ENCODE assay signal across 8 cellular contexts in the genomic region with DNA sequence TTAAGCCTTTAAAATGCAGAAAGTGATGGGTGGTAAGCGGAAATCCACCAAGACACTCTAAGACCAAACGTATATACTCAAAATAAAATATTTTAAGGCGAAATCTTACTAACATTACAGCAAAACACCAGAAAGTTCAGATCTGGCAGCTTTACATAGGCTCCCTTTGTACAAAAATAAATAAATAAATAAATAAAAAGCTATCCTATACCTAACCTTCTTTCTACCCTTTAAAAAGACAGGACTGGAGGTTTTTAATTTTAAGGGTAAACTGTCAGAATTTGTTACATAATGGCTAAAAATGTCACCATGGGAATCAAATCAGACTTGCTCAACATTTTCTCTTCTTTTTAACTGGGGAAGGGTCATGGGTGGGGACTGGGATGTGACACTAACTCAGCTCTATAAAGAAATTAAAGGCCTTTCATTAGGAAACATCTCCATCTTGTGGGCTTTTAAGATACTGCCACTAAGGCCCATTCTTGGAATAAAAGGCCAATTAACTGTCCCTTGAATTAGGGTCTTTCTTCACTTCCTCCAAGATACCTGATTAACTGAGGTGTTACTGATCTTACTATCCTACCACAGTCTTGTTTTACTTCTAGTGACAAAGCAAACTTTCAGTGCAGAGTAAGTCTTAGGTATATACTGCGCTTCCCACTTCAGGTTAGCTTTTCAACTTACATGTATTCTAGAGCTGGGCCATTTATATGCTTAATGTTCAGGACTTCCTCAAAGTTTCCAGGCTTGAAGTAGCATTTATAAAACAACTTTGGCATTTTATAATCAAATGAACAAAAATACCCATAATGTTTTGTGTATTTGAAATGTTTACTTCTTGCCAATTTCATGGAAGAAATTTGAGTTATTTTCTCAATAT. TPM values are rescaled to one million over a fixed set of nuclear protein-coding genes. Genes with fewer than 3 reads are reported as not detected.
DNase-seq lines count a peak whose midpoint lies in the region; ATAC-seq and TF ChIP-seq lines count a peak whose summit lies in the region.

No MANE protein-coding gene starts in this region.

- H3K4me1 ChIP-seq in BE2C (no peaks in the 10 kb centered on the region; the same call in 1 of the 2 replicates), SK-N-SH (ENCODE audit: control insufficient read depth in 1 of 2, insufficient read depth in 2 of 2, low read depth in 1 of 2, low read length in 1 of 2) (peaks cover 2 to 12% of the 10 kb centered on the region in 2 experiments; a peak in 3 of 4 replicates)

- DNase-seq in BE2C = no peak
- DNase-seq in SK-N-SH = peak; percentile 30
- DNase-seq in epithelial cell of esophagus (ENCODE audit: low read depth) = peak; percentile 30
- no peak for DNase-seq in natural killer cell
- no peak for DNase-seq in NCI-H2029 treated with DMSO at 0.1 percent for 48 hours (lab: John Stamatoyannopoulos, UW)

- H2AFZ ChIP-seq in SK-N-SH (ENCODE audit: low read depth) = no peak overlapping the region

- no peak overlapping the region for H3K9ac ChIP-seq in SK-N-SH

- CTCF ChIA-PET in SK-N-SH (lab: Yijun Ruan, JAX) = interaction anchor here (0.5 to 3.1 kb wide), 12 partner anchors 8 to 670 kb away, joined by 3 to 12 read pairs (median 4); no protein-coding TSS in a partner anchor

- no peaks in the 10 kb centered on the region for H3K9me2 ChIP-seq in SK-N-SH

- H3K9me3 Mint-ChIP-seq in natural killer cell = no peaks in the 10 kb centered on the region

- whole genome bisulfite sequencing in SK-N-SH (ENCODE audit: low lambda C conversion rate) = 94% methylated on average over 4 of the region's 4 CpGs

- H3F3A ChIP-seq in SK-N-SH (replicated peaks; ENCODE audit: insufficient read depth) = peaks cover 36% of the 10 kb centered on the region

- peaks cover 54% of the 10 kb centered on the region for H3K36me3 ChIP-seq in BE2C
- H3K36me3 ChIP-seq in SK-N-SH (replicated peaks in 1 of 2; ENCODE audit: control insufficient read depth in 1 of 2, insufficient read depth in 2 of 2, low read length in 1 of 2) = peaks cover 40 to 56% of the 10 kb centered on the region in 2 experiments

- no peak for TF ChIP-seq EP300 in SK-N-SH (IDR thresholded peaks at IDR 0.05; ENCODE audit: borderline replicate concordance in 1 of 2, low read depth in 1 of 2, low read length in 1 of 2)

- H3K4me2 ChIP-seq in SK-N-SH = no peak overlapping the region

- no peak overlapping the region for H3K4me3 ChIP-seq in BE2C (ENCODE audit: low read depth, low read length)
- H3K4me3 ChIP-seq in SK-N-SH (ENCODE audit: low read depth in 2 of 2, low read length in 1 of 2) = no peak overlapping the region
- H3K4me3 ChIP-seq in epithelial cell of esophagus (ENCODE audit: low read length) = no peak overlapping the region

- H3K27me3 Mint-ChIP-seq in natural killer cell (ENCODE audit: low read depth in 2 of 2) = no peaks in the 10 kb centered on the region

- TF ChIP-seq CTCF in BE2C (IDR thresholded peaks at IDR 0.05; ENCODE audit: low read depth, low read length) = peak; percentile 71
- TF ChIP-seq CTCF in SK-N-SH (IDR thresholded peaks at IDR 0.05) = peak; percentile 72
- TF ChIP-seq CTCF in epithelial cell of esophagus (IDR thresholded peaks at IDR 0.05; ENCODE audit: insufficient read depth, low read depth, low read length, missing control alignments) = peak; percentile 68
- TF ChIP-seq CTCF in natural killer cell (IDR thresholded peaks at IDR 0.05) = peak; percentile 74

- peaks cover 100% of the 10 kb centered on the region for H3K79me2 ChIP-seq in SK-N-SH (ENCODE audit: insufficient read depth)

- peak overlapping the region; percentile 41 for H3K4me3 Mint-ChIP-seq in natural killer cell

- no peak overlapping the region; a peak in 1 of 4 replicates for H3K27ac ChIP-seq in SK-N-SH (ENCODE audit: low read depth in 2 of 2, low read length in 1 of 2)

- intact Hi-C loops in natural killer cell (cut with micrococcal nuclease) = loop anchor here (1.0 to 10.0 kb wide), 2 partner anchors 13 to 956 kb away; a partner anchor contains a TSS

- peak overlapping the region; percentile 73 to 77 for H3K27ac Mint-ChIP-seq in natural killer cell

- H3K9me3 ChIP-seq in BE2C (no peaks in the 10 kb centered on the region), SK-N-SH (no peaks in the 10 kb centered on the region)

- POLR2A ChIA-PET in SK-N-SH (lab: Yijun Ruan, JAX) = interaction anchor here (0.7 to 1.2 kb wide), 2 partner anchors 20 to 66 kb away, joined by 3 read pairs; no protein-coding TSS in a partner anchor

- peaks cover 6% of the 10 kb centered on the region for H3K36me3 Mint-ChIP-seq in natural killer cell

- peaks cover 82 to 89% of the 10 kb centered on the region in 2 donors for H3K4me1 Mint-ChIP-seq in natural killer cell

- peaks cover 100% of the 10 kb centered on the region for H4K20me1 ChIP-seq in SK-N-SH (ENCODE audit: insufficient read depth)

- H3K27me3 ChIP-seq in BE2C (no peaks in the 10 kb centered on the region), SK-N-SH (ENCODE audit: insufficient read depth) (no peaks in the 10 kb centered on the region)

- TF ChIP-seq RAD21 in SK-N-SH (IDR thresholded peaks at IDR 0.05; ENCODE audit: low read length) = peak; percentile 48

- ATAC-seq in GM18907 (IDR thresholded peaks at IDR 0.05; ENCODE audit: unreplicated experiment) (peak; percentile 42), natural killer cell (peak; percentile 67 to 84 (median 75)), GM19328 (IDR thresholded peaks at IDR 0.05; ENCODE audit: unreplicated experiment) (no peak), GM18520 (IDR thresholded peaks at IDR 0.05; ENCODE audit: unreplicated experiment) (no peak)

TF ChIP-seq in SK-N-SH, 30 proteins besides CTCF, POLR2A, EP300 and RAD21:
- TF ChIP-seq RCOR1 (IDR thresholded peaks at IDR 0.05; ENCODE audit: low read length) (no peak), SMC3 (IDR thresholded peaks at IDR 0.05; ENCODE audit: low read depth, low read length) (0 out of 2 replicates have a peak, but pooled peaks have one; percentile 3), CHD2 (IDR thresholded peaks at IDR 0.05; ENCODE audit: low read length, partially characterized antibody) (no peak)
TF ChIP-seq in SK-N-SH: peak in this region for 1.

RNA-seq across cellular contexts. Expression of a gene that starts 13.3 kb away (rescaled TPM):
- polyA plus RNA-seq in BE2C (2012; ENCODE audit: insufficient read depth, insufficient read length, low read depth) = 295 TPM
- polyA plus RNA-seq in SK-N-SH (2012; rRNA removed) = 128 and 286 TPM in 2 replicates
- 214 and 242 TPM in 2 replicates for polyA plus RNA-seq in SK-N-SH (2012; cell fraction: cytosol; rRNA removed)
- 589 and 618 TPM in 2 replicates for polyA plus RNA-seq in SK-N-SH (2012; cell fraction: nucleus; rRNA removed)
- total RNA-seq in natural killer cell = 100 to 1,000 TPM; 225 to 285 (median 270) TPM

Comparison
In these comparisons a context has a peak if more than half of its experiments do, and no peak if none do; other contexts are left out.
1. DNase-seq: peak in SK-N-SH (single experiment) and epithelial cell of esophagus (single experiment); none in BE2C (single experiment), natural killer cell (single experiment) and NCI-H2029 treated with DMSO at 0.1 percent for 48 hours (single experiment).
2. ATAC-seq: peak in GM18907 (single experiment) and natural killer cell (3 of 3); none in GM19328 (single experiment) and GM18520 (single experiment).
3. Peak in every context shown above with its lines, with median percentiles within 50 percentile points of each other: CTCF ChIP-seq.